In the genomic region with DNA sequence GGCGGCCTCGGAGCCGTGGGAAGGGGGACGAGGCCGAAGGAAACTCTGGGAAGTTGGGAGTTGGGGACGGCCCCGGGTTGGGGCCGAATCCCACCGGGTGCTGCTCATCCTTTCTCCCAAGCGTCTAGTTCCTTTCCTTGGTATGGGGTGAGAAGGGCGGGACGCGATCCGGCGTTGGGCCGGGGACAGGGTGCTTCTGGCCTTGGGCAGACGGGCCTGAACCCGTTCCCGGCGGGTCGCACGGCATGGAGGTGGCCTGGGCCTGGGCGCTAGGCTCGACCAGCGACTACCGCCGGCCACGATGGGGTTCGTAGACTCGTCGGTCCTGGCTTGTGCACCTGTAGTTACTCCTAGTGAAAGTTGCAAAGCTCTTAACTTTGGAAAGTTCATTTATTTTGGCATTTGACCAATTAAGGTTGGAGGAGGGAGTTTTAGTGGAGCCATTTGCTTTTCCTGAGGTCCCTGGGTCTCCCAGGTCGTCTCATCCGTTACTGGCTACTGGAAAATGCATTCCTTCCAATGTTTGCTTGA, we compare ENCODE assay signal across 11 cellular contexts. TPM values are rescaled to one million over a fixed set of nuclear protein-coding genes. Genes with fewer than 3 reads are reported as not detected.
DNase-seq lines count a peak whose midpoint lies in the region; ATAC-seq, FAIRE-seq and TF ChIP-seq lines count a peak whose summit lies in the region.
"Had no signal": no experiment of that assay in that cellular context is flagged by ENCODE, and none has a peak within 500 bp of the region (broad histone marks: within the 10 kb centered on the region; RNA-seq: fewer than 3 reads in every experiment).

No MANE protein-coding gene starts in this region.

- CTCF ChIA-PET in endothelial cell of umbilical vein (lab: Charles Lee) = interaction anchor here (1.2 kb wide), 1 partner anchor 24 kb away, joined by 4 read pairs; no protein-coding TSS in a partner anchor

- no peak overlapping the region for H3K9ac ChIP-seq in endothelial cell of umbilical vein (replicated peaks; ENCODE audit: extremely low read depth, insufficient read depth, low read length)

- no peak overlapping the region for H2AFZ ChIP-seq in endothelial cell of umbilical vein (ENCODE audit: low read depth, low read length)

- H3K9me3 Mint-ChIP-seq in nephron = no peaks in the 10 kb centered on the region

- peak overlapping the region; percentile 47 for H3K4me2 ChIP-seq in endothelial cell of umbilical vein (ENCODE audit: insufficient read depth, low read length)

- H3K36me3 Mint-ChIP-seq in nephron (ENCODE audit: low read depth) = no peaks in the 10 kb centered on the region

- TF ChIP-seq CTCF in endothelial cell of umbilical vein (IDR thresholded peaks at IDR 0.05; ENCODE audit: extremely low read depth in 1 of 2, insufficient read depth in 1 of 2, low read depth in 1 of 2, low read length in 2 of 2) = no peak
- no peak for TF ChIP-seq CTCF in nephron (IDR thresholded peaks at IDR 0.05; ENCODE audit: unreplicated experiment in 3 of 3)
- TF ChIP-seq CTCF in vagina (IDR thresholded peaks at IDR 0.05) = no peak

- H3K9me3 ChIP-seq in endothelial cell of umbilical vein (replicated peaks; ENCODE audit: control insufficient read depth, insufficient read depth, low read length) = no peaks in the 10 kb centered on the region
- H3K9me3 ChIP-seq in vagina = no peaks in the 10 kb centered on the region

- peaks cover 21 to 47% of the 10 kb centered on the region in 2 experiments for H3K27me3 ChIP-seq in endothelial cell of umbilical vein (ENCODE audit: control insufficient read depth in 2 of 2, insufficient read depth in 2 of 2, low read length in 2 of 2)
- H3K27me3 ChIP-seq in vagina = no peaks in the 10 kb centered on the region

- no peaks in the 10 kb centered on the region for H4K20me1 ChIP-seq in endothelial cell of umbilical vein (replicated peaks; ENCODE audit: control insufficient read depth, extremely low read depth, insufficient read depth, low read length)

- no peaks in the 10 kb centered on the region for H3K9me1 ChIP-seq in endothelial cell of umbilical vein (replicated peaks; ENCODE audit: control insufficient read depth, extremely low read depth, insufficient read depth, low read length)

- H3K4me3 Mint-ChIP-seq in nephron = peak overlapping the region; percentile 84 to 86 (median 86)
- H3K4me3 Mint-ChIP-seq: central memory CD8-positive, alpha-beta T cell had no signal

- H3K27ac ChIP-seq in endothelial cell of umbilical vein (ENCODE audit: insufficient read depth, low read depth, low read length) (no peak overlapping the region), vagina (no peak overlapping the region)

- dilution Hi-C loops in endothelial cell of umbilical vein (cut with MboI; ENCODE audit: extremely low pct_ligation_motif_present, low sequenced_read_pairs) = no loop called here

- peaks cover 79% of the 10 kb centered on the region for H3K27me3 Mint-ChIP-seq in nephron (ENCODE audit: low read depth)

- H3K4me1 ChIP-seq in endothelial cell of umbilical vein (ENCODE audit: control insufficient read depth, extremely low read depth, insufficient read depth, low read length) (peaks cover 6% of the 10 kb centered on the region), vagina (peaks cover 13% of the 10 kb centered on the region)

- intact Hi-C loops in endothelial cell of umbilical vein (cut with micrococcal nuclease) (no loop called here), vagina (cut with DNase I) (no loop called here)

- peak overlapping the region in 1 of 3 experiments; percentile 50 for H3K4me3 ChIP-seq in endothelial cell of umbilical vein (replicated peaks in 1 of 3; ENCODE audit: insufficient read depth in 1 of 3, low read depth in 1 of 3, low read length in 3 of 3)
- peak overlapping the region; percentile 42 to 47 for H3K4me3 ChIP-seq in vagina

- H3K4me1 Mint-ChIP-seq in nephron = no peaks in the 10 kb centered on the region
- H3K4me1 Mint-ChIP-seq: central memory CD8-positive, alpha-beta T cell had no signal

- peak; percentile 3 for DNase-seq in stimulated activated CD4-positive, alpha-beta T cell treated with anti-CD3 and anti-CD28 coated beads, Interleukin-15, amount 100 ng/mL, for 24 hours
- DNase-seq in stimulated activated CD4-positive, alpha-beta T cell treated with anti-CD3 and anti-CD28 coated beads, Interleukin-1b, Interleukin-23, amount 100 ng/mL, for 48 hours = no peak
- no peak for DNase-seq in endothelial cell of umbilical vein (ENCODE audit: low read depth, low spot score)
- DNase-seq in vagina (ENCODE audit: extremely low spot score in 2 of 2) = no peak
- DNase-seq in NK-92 treated with Interleukin-12 subunit alpha and Interleukin-12 subunit beta, amount 100 ng/mL, for 24 hours (lab: John Stamatoyannopoulos, UW) = no peak
- DNase-seq: stimulated activated CD4-positive, alpha-beta T cell treated with anti-CD3 and anti-CD28 coated beads, Interleukin-4, amount 100 ng/mL, for 4 hours had no signal

- no peaks in the 10 kb centered on the region for H3K79me2 ChIP-seq in endothelial cell of umbilical vein (ENCODE audit: control insufficient read depth, insufficient read depth, low read length)

- BruUV-seq in endothelial cell of umbilical vein (replicated peaks; lab: Mats Ljungman, UMichigan) = no TSS peak

- POLR2A ChIA-PET in endothelial cell of umbilical vein (lab: Charles Lee) = no interaction called here

- no peak overlapping the region for H3K27ac Mint-ChIP-seq in nephron

- H3K36me3 ChIP-seq in endothelial cell of umbilical vein (ENCODE audit: control insufficient read depth in 2 of 2, extremely low read depth in 1 of 2, insufficient read depth in 2 of 2, low read length in 2 of 2) = no peaks in the 10 kb centered on the region
- H3K36me3 ChIP-seq in vagina = no peaks in the 10 kb centered on the region

- no peak for FAIRE-seq in endothelial cell of umbilical vein (lab: Jason Lieb, UNC)
- FAIRE-seq: islet of Langerhans had no signal

- TF ChIP-seq POLR2A in endothelial cell of umbilical vein (IDR thresholded peaks at IDR 0.05; ENCODE audit: low read depth, low read length) = no peak
- TF ChIP-seq POLR2A in vagina (IDR thresholded peaks at IDR 0.05) = no peak

- no peak for ATAC-seq in HG03520 (IDR thresholded peaks at IDR 0.05; ENCODE audit: unreplicated experiment)
- ATAC-seq in HG02798 (IDR thresholded peaks at IDR 0.05; ENCODE audit: poor library complexity, unreplicated experiment) = no peak

TF ChIP-seq in endothelial cell of umbilical vein, 7 proteins besides CTCF, POLR2A, EP300 and RAD21:
- no peak for TF ChIP-seq FOS (IDR thresholded peaks at IDR 0.05; ENCODE audit: borderline replicate concordance, insufficient read depth, low read length)
- TF ChIP-seq EZH2 (IDR thresholded peaks at IDR 0.05; ENCODE audit: borderline replicate concordance, low read depth, low read length, severe bottlenecking) = peak; percentile 53
- TF ChIP-seq JUN (IDR thresholded peaks at IDR 0.05; ENCODE audit: borderline replicate concordance, insufficient read depth, insufficient read length, low read depth) = no peak
- no peak for TF ChIP-seq MYC (IDR thresholded peaks at IDR 0.05; ENCODE audit: low read depth, low read length)

RNA-seq across cellular contexts. Expression of a gene that starts 1.0 kb away (rescaled TPM):
- total RNA-seq in endothelial cell of umbilical vein (0.25 TPM in 1 of 2 replicates, not detected in the other), vagina (2.9 TPM)
- 0.23 and 0.27 TPM in 2 replicates for polyA plus RNA-seq in endothelial cell of umbilical vein
- polyA plus RNA-seq in endothelial cell of umbilical vein (2011; cell fraction: cytosol; rRNA removed) = 0.27 and 0.30 TPM in 2 replicates
- polyA plus RNA-seq in endothelial cell of umbilical vein (2011; cell fraction: nucleus; rRNA removed) = 0.38 TPM in 2 replicates
- polyA plus RNA-seq in endothelial cell of umbilical vein (2012) = 0.12 and 0.21 TPM in 2 replicates
- polyA minus RNA-seq in endothelial cell of umbilical vein = 1.1 and 1.2 TPM in 2 replicates
- polyA minus RNA-seq in endothelial cell of umbilical vein (2011; cell fraction: cytosol; rRNA and poly(A)+ RNA removed) = not detected
- 0.48 and 0.72 TPM in 2 replicates for polyA minus RNA-seq in endothelial cell of umbilical vein (2011; cell fraction: nucleus; rRNA and poly(A)+ RNA removed)
